In genomic region chr7:85655252-85655651, GRCh38 we compare ENCODE assay signal across 28 cellular contexts.
"Had no signal": no experiment of that assay in that cellular context is flagged by ENCODE, and none has a peak within 500 bp of the region (broad histone marks: within the 10 kb centered on the region; RNA-seq: fewer than 3 reads in every experiment).

No MANE protein-coding gene starts in this region.

- H3K79me2 ChIP-seq: parathyroid adenoma had no signal

- H3K9me3 ChIP-seq: gastrocnemius medialis, mucosa of descending colon, stomach, thyroid gland, vagina had no signal

- H3K27me3 Mint-ChIP-seq: memory B cell; naive B cell; natural killer cell treated with Interleukin-12 subunit alpha and Interleukin-12 subunit beta and Interleukin-15 and Interleukin-18, amount 100 ng/mL, for 72 hours; progenitor cell of endocrine pancreas had no signal

- H3K9ac ChIP-seq: parathyroid adenoma had no signal

- H3K36me3 Mint-ChIP-seq: memory B cell; mesothelial cell of epicardium; naive B cell; natural killer cell treated with Interleukin-12 subunit alpha and Interleukin-12 subunit beta and Interleukin-15 and Interleukin-18, amount 100 ng/mL, for 72 hours; stimulated activated effector memory CD8-positive, alpha-beta T cell treated with anti-CD3 and anti-CD28 coated beads, Interleukin-12 subunit alpha, Interleukin-12 subunit beta, amount 100 ng/mL, for 72 hours had no signal

- H3K4me1 Mint-ChIP-seq: memory B cell; mesothelial cell of epicardium; naive B cell; neural crest cell; stimulated activated effector memory CD8-positive, alpha-beta T cell treated with anti-CD3 and anti-CD28 coated beads, Interleukin-12 subunit alpha, Interleukin-12 subunit beta, amount 100 ng/mL, for 72 hours had no signal

- H3K9me3 Mint-ChIP-seq: mesothelial cell of epicardium; naive B cell; neural crest cell; stimulated activated effector memory CD8-positive, alpha-beta T cell treated with anti-CD3 and anti-CD28 coated beads, Interleukin-12 subunit alpha, Interleukin-12 subunit beta, amount 100 ng/mL, for 72 hours had no signal

- DNase-seq: dorsolateral prefrontal cortex; effector CD4-positive, alpha-beta T cell; foreskin fibroblast; gastrocnemius medialis; head of caudate nucleus; left ventricle myocardium superior; mucosa of descending colon; naive B cell; right lobe of liver; small intestine; stimulated activated CD4-positive, alpha-beta T cell treated with anti-CD3 and anti-CD28 coated beads, Interleukin-12 subunit alpha, Interleukin-12 subunit beta, amount 100 ng/mL, for 4 hours; stimulated activated CD4-positive, alpha-beta T cell treated with anti-CD3 and anti-CD28 coated beads, Interleukin-1b, Interleukin-23, amount 100 ng/mL, for 48 hours; stimulated activated CD4-positive, alpha-beta T cell treated with anti-CD3 and anti-CD28 coated beads, Interleukin-4, amount 100 ng/mL, for 1 hour; stimulated activated naive CD4-positive, alpha-beta T cell treated with Interleukin-2 at 50 U/mL for 16 hours; stomach; thyroid gland; trophoblast cell had no signal

- H3K27ac Mint-ChIP-seq: memory B cell; mesothelial cell of epicardium; naive B cell; natural killer cell treated with Interleukin-12 subunit alpha and Interleukin-12 subunit beta and Interleukin-15 and Interleukin-18, amount 100 ng/mL, for 72 hours; progenitor cell of endocrine pancreas; stimulated activated effector memory CD8-positive, alpha-beta T cell treated with anti-CD3 and anti-CD28 coated beads, Interleukin-12 subunit alpha, Interleukin-12 subunit beta, amount 100 ng/mL, for 72 hours had no signal

- H3K4me1 ChIP-seq: gastrocnemius medialis, parathyroid adenoma, right lobe of liver, stomach, thyroid gland, vagina had no signal

- H3K27me3 ChIP-seq: dorsolateral prefrontal cortex, gastrocnemius medialis, right lobe of liver, stomach, thyroid gland, vagina had no signal

- H3K4me3 Mint-ChIP-seq: memory B cell; mesothelial cell of epicardium; naive B cell; natural killer cell treated with Interleukin-12 subunit alpha and Interleukin-12 subunit beta and Interleukin-15 and Interleukin-18, amount 100 ng/mL, for 72 hours; neural crest cell; stimulated activated effector memory CD8-positive, alpha-beta T cell treated with anti-CD3 and anti-CD28 coated beads, Interleukin-12 subunit alpha, Interleukin-12 subunit beta, amount 100 ng/mL, for 72 hours had no signal

- ATAC-seq: esophagus mucosa; gastrocnemius medialis; left ventricle myocardium superior; mucosa of descending colon; natural killer cell treated with Interleukin-12 subunit alpha and Interleukin-12 subunit beta and Interleukin-15 and Interleukin-18, amount 100 ng/mL, for 72 hours; right lobe of liver; stimulated activated effector memory CD8-positive, alpha-beta T cell treated with anti-CD3 and anti-CD28 coated beads, Interleukin-12 subunit alpha, Interleukin-12 subunit beta, amount 100 ng/mL, for 72 hours had no signal

- H3K27ac ChIP-seq: dorsolateral prefrontal cortex, epithelial cell of prostate, gastrocnemius medialis, parathyroid adenoma, right lobe of liver, stomach, thyroid gland, vagina had no signal

- H2AFZ ChIP-seq: parathyroid adenoma had no signal

- H3K36me3 ChIP-seq: gastrocnemius medialis, right lobe of liver, stomach, thyroid gland, vagina had no signal

- H3K4me3 ChIP-seq: dorsolateral prefrontal cortex, gastrocnemius medialis, lung, mucosa of descending colon, right lobe of liver, stomach, thyroid gland, vagina had no signal
